ENCODE assay signal across 9 cellular contexts in genomic region chr1:28371011-28371378, GRCh38. TPM values are rescaled to one million over a fixed set of nuclear protein-coding genes. Genes with fewer than 3 reads are reported as not detected.
DNase-seq lines count a peak whose midpoint lies in the region; ATAC-seq and TF ChIP-seq lines count a peak whose summit lies in the region.
"Had no signal": no experiment of that assay in that cellular context is flagged by ENCODE, and none has a peak within 500 bp of the region (broad histone marks: within the 10 kb centered on the region; RNA-seq: fewer than 3 reads in every experiment).

No MANE protein-coding gene starts in this region.

- H3K4me1 ChIP-seq in heart right ventricle = peaks cover 0 to 32% (median 18%) of the 10 kb centered on the region in 9 donors
- peaks cover 49% of the 10 kb centered on the region for H3K4me1 ChIP-seq in vagina

- ATAC-seq in heart right ventricle (no peak), left cardiac atrium (no peak), HG03469 (IDR thresholded peaks at IDR 0.05; ENCODE audit: unreplicated experiment) (no peak)
- ATAC-seq in activated T-helper 17 cell treated with anti-CD3 and anti-CD28 coated beads, Interleukin-2, amount 50 U/mL, for 72 hours (replicated peaks) = no peak
- ATAC-seq: activated CD4-positive, CD25-positive, alpha-beta regulatory T cell treated with anti-CD3 and anti-CD28 coated beads, Interleukin-2, amount 50 U/mL, for 24 hours had no signal

- peaks cover 5% of the 10 kb centered on the region for H3K36me3 Mint-ChIP-seq in activated T-helper 17 cell treated with anti-CD3 and anti-CD28 coated beads, Interleukin-2, amount 50 U/mL, for 72 hours (ENCODE audit: low read depth)
- H3K36me3 Mint-ChIP-seq in immature natural killer cell = no peaks in the 10 kb centered on the region

- H3K4me3 ChIP-seq in heart right ventricle (peak overlapping the region in 6 of 10 donors; percentile 71 to 98 (median 82)), vagina (peak overlapping the region; percentile 80 to 81)

- H3K4me3 Mint-ChIP-seq in activated T-helper 17 cell treated with anti-CD3 and anti-CD28 coated beads, Interleukin-2, amount 50 U/mL, for 72 hours = peak overlapping the region; percentile 91
- H3K4me3 Mint-ChIP-seq in immature natural killer cell = peak overlapping the region; percentile 91 to 95 (median 93)

- no peaks in the 10 kb centered on the region for H3K27me3 Mint-ChIP-seq in activated T-helper 17 cell treated with anti-CD3 and anti-CD28 coated beads, Interleukin-2, amount 50 U/mL, for 72 hours
- peaks cover under 1 to 6% (median 3%) of the 10 kb centered on the region in 3 donors for H3K27me3 Mint-ChIP-seq in immature natural killer cell (ENCODE audit: low read depth in 3 of 3)

- TF ChIP-seq CTCF in heart right ventricle (IDR thresholded peaks at IDR 0.05) (no peak), vagina (IDR thresholded peaks at IDR 0.05) (no peak)

- 85 to 90% methylated on average over 5 of the region's 5 CpGs for WGBS in heart right ventricle, 2 donors

- H3K9me3 Mint-ChIP-seq in activated T-helper 17 cell treated with anti-CD3 and anti-CD28 coated beads, Interleukin-2, amount 50 U/mL, for 72 hours = no peaks in the 10 kb centered on the region
- H3K9me3 Mint-ChIP-seq in immature natural killer cell = no peaks in the 10 kb centered on the region

- peak overlapping the region; percentile 90 for H3K27ac Mint-ChIP-seq in activated T-helper 17 cell treated with anti-CD3 and anti-CD28 coated beads, Interleukin-2, amount 50 U/mL, for 72 hours
- peak overlapping the region in 4 of 6 donors; percentile 58 to 82 (median 73) for H3K27ac Mint-ChIP-seq in immature natural killer cell

- H3K36me3 ChIP-seq in heart right ventricle = peaks cover 0 to 11% (median 0%) of the 10 kb centered on the region in 9 donors
- no peaks in the 10 kb centered on the region for H3K36me3 ChIP-seq in vagina

- no peak for TF ChIP-seq POLR2A in vagina (IDR thresholded peaks at IDR 0.05)

- H3K27me3 ChIP-seq in heart right ventricle (no peaks in the 10 kb centered on the region), vagina (no peaks in the 10 kb centered on the region)

- H3K4me1 Mint-ChIP-seq in activated T-helper 17 cell treated with anti-CD3 and anti-CD28 coated beads, Interleukin-2, amount 50 U/mL, for 72 hours = peaks cover 11% of the 10 kb centered on the region
- peaks cover 28 to 50% of the 10 kb centered on the region in 2 donors for H3K4me1 Mint-ChIP-seq in immature natural killer cell

- intact Hi-C loops in heart right ventricle (cut with DNase I) = no loop called here
- intact Hi-C loops in left cardiac atrium (cut with DNase I) = no loop called here
- intact Hi-C loops in vagina (cut with DNase I) = loop anchor here (5.0 kb wide), 1 partner anchor 506 kb away; no protein-coding TSS in a partner anchor

- no peaks in the 10 kb centered on the region for H3K9me3 ChIP-seq in heart right ventricle
- no peaks in the 10 kb centered on the region for H3K9me3 ChIP-seq in vagina

- DNase-seq in heart right ventricle (no peak), left cardiac atrium (no peak), immature natural killer cell (no peak), vagina (ENCODE audit: extremely low spot score in 2 of 2) (no peak), D341Med (ENCODE audit: low spot score) (no peak), NOMO-1 treated with DMSO at 0.1 percent for 48 hours (lab: John Stamatoyannopoulos, UW; ENCODE audit: unreplicated experiment) (no peak)

- H3K27ac ChIP-seq in heart right ventricle (peak overlapping the region in 1 of 10 donors; percentile 86), vagina (no peak overlapping the region)

RNA-seq across cellular contexts. Expression of gene PHACTR4, which starts 1.5 kb away (rescaled TPM):
- 10 to 100 TPM; 14.0 to 24.9 (median 18.5) TPM for total RNA-seq in heart right ventricle
- 10 to 100 TPM; 17.0 to 36.1 TPM for polyA plus RNA-seq in heart right ventricle
- 10 to 100 TPM; 20.8 to 26.2 TPM for total RNA-seq in left cardiac atrium
- total RNA-seq in activated T-helper 17 cell treated with anti-CD3 and anti-CD28 coated beads, Interleukin-2, amount 50 U/mL, for 72 hours = 10 to 100 TPM; 25.6 to 29.3 TPM
- 10 to 100 TPM in 1 of 3 donors, 1 to 10 TPM in 2; 4.2 to 22.5 (median 6.9) TPM for polyA plus RNA-seq in immature natural killer cell
- 28.7 TPM for total RNA-seq in vagina

RNA-seq across cellular contexts. Expression of gene MED18, which starts 42.2 kb away (rescaled TPM):
- total RNA-seq in heart right ventricle (10 to 100 TPM in 6 of 10 donors, 1 to 10 TPM in 4; 6.5 to 13.9 (median 10.8) TPM), left cardiac atrium (1 to 10 TPM; 8.1 to 9.5 TPM), vagina (8.8 TPM)
- polyA plus RNA-seq in heart right ventricle (10 to 100 TPM; 10.4 to 20.4 TPM), immature natural killer cell (10 to 100 TPM in 1 of 3 donors, 1 to 10 TPM in 2; 2.3 to 15.8 (median 4.5) TPM)
- 10 to 100 TPM; 19.2 to 20.3 TPM for total RNA-seq in activated T-helper 17 cell treated with anti-CD3 and anti-CD28 coated beads, Interleukin-2, amount 50 U/mL, for 72 hours
